Comparison of ENCODE assay signal across 18 cellular contexts in the genomic region with DNA sequence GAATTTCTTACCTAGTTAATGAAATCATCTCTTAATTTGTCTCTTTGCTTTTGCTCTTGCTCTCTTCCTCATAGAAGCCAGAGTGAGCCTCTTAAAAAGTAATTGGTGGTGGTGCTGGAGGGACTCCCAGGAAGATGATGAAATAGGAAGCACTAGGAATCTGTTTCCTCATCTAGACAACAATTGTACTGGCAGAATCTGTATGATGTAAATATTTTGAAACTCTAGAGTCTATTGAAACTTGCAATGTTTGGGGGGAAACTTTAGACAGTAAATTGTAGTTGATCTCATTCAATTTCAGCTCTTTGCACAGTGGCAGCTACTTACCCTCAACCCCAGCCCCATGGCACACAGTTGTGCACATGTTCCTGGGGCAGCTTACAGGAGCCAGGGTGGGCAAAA. TPM values are rescaled to one million over a fixed set of nuclear protein-coding genes. Genes with fewer than 3 reads are reported as not detected.
A peak's percentile ranks its signal among the peaks of the same experiment; 100 is the strongest.
DNase-seq lines count a peak whose midpoint lies in the region; ATAC-seq and TF ChIP-seq lines count a peak whose summit lies in the region.
"Had no signal": no experiment of that assay in that cellular context is flagged by ENCODE, and none has a peak within 500 bp of the region (broad histone marks: within the 10 kb centered on the region; RNA-seq: fewer than 3 reads in every experiment).

No MANE protein-coding gene starts in this region.

- no peaks in the 10 kb centered on the region for H3K27me3 ChIP-seq in A673 (replicated peaks; ENCODE audit: insufficient read depth, low read depth, low read length, poor library complexity)

- TF ChIP-seq CTCF in A673 (conservative IDR thresholded peaks at IDR 0.05; ENCODE audit: low read depth, low read length) (no peak), HEK293 (tag by site-specific recombination; IDR thresholded peaks at IDR 0.05) (no peak)

- no TSS peak for BruUV-seq in A673 (replicated peaks; lab: Mats Ljungman, UMichigan)

- DNase-seq in A673 (ENCODE audit: low spot score): peak; percentile 47
- DNase-seq in SIG-M5 (lab: John Stamatoyannopoulos, UW): peak; percentile 79
- peak; percentile 52 for DNase-seq in fibroblast of peridontal ligament (ENCODE audit: extremely low read depth)
- no peak for DNase-seq in NCI-H526 treated with DMSO at 0.1 percent for 48 hours (lab: John Stamatoyannopoulos, UW)
- DNase-seq in effector memory CD8-positive, alpha-beta T cell: no peak
- DNase-seq in activated gamma-delta T cell (lab: John Stamatoyannopoulos, UW): no peak
- DNase-seq: COR-L47, foreskin melanocyte, GDM1, mammary epithelial cell, NCI-H1048, NCI-H2171 treated with DMSO at 0.1 percent for 48 hours, retina, SK-N-SH had no signal

- no peak for ATAC-seq in GM21367 (IDR thresholded peaks at IDR 0.05; ENCODE audit: unreplicated experiment)
- no peak for ATAC-seq in effector memory CD8-positive, alpha-beta T cell (replicated peaks)
- ATAC-seq: A549 had no signal

- no peaks in the 10 kb centered on the region for H3K4me1 Mint-ChIP-seq in effector memory CD8-positive, alpha-beta T cell (ENCODE audit: low read depth in 2 of 2)
- H3K4me1 Mint-ChIP-seq: neural crest cell had no signal

- POLR2A ChIA-PET in A673 (lab: Charles Lee; ENCODE audit: low non-redundant PET) (interaction anchor here (0.6 kb wide), 1 partner anchor 142 kb away, joined by 4 read pairs; no protein-coding TSS in a partner anchor), HEK293 (lab: Yijun Ruan, JAX) (no interaction called here)

- intact Hi-C loops in A673 (cut with micrococcal nuclease; ENCODE audit: unreplicated experiment): no loop called here

- H3K9me3 ChIP-seq in A673 (ENCODE audit: low read depth, low read length, poor library complexity, severe bottlenecking) (no peaks in the 10 kb centered on the region), HEK293 (ENCODE audit: control insufficient read depth, insufficient read depth, low read depth, low read length) (no peaks in the 10 kb centered on the region)
- H3K9me3 ChIP-seq: A549, SK-N-SH had no signal

- H3K27me3 Mint-ChIP-seq in effector memory CD8-positive, alpha-beta T cell: peaks cover 52 to 63% of the 10 kb centered on the region in 2 donors

- H3K36me3 ChIP-seq in A673 (ENCODE audit: insufficient read depth, low read length, poor library complexity, severe bottlenecking): no peaks in the 10 kb centered on the region
- H3K36me3 ChIP-seq in HEK293 (ENCODE audit: control insufficient read depth in 2 of 2, insufficient read depth in 1 of 2, low read length in 2 of 2): no peaks in the 10 kb centered on the region

- H3K4me1 ChIP-seq in A673 (ENCODE audit: insufficient read depth, low read length, poor library complexity, severe bottlenecking): peaks cover 4% of the 10 kb centered on the region
- H3K4me1 ChIP-seq in HEK293 (ENCODE audit: control insufficient read depth, insufficient read depth, low read length): no peaks in the 10 kb centered on the region
- H3K4me1 ChIP-seq: A549 had no signal

- no peak overlapping the region for H3K4me3 Mint-ChIP-seq in effector memory CD8-positive, alpha-beta T cell
- H3K4me3 Mint-ChIP-seq: neural crest cell had no signal

- no peak overlapping the region for H3K4me3 ChIP-seq in A673 (ENCODE audit: low read depth, low read length, poor library complexity, severe bottlenecking)
- H3K4me3 ChIP-seq in HEK293 (ENCODE audit: low read depth, low read length): no peak overlapping the region
- H3K4me3 ChIP-seq: A549 had no signal

- H3K36me3 Mint-ChIP-seq in effector memory CD8-positive, alpha-beta T cell (ENCODE audit: insufficient read depth): no peaks in the 10 kb centered on the region

- H3K27ac ChIP-seq in A673 (ENCODE audit: low read depth, low read length, poor library complexity, severe bottlenecking) (peak overlapping the region; percentile 26), HEK293 (ENCODE audit: extremely low read depth, low read depth, low read length) (no peak overlapping the region)
- H3K27ac ChIP-seq: A549 had no signal

- no peak overlapping the region for H3K27ac Mint-ChIP-seq in effector memory CD8-positive, alpha-beta T cell

- CTCF ChIA-PET in A673 (lab: Charles Lee) (no interaction called here), HEK293 (lab: Yijun Ruan, JAX) (no interaction called here)

- H3K9me3 Mint-ChIP-seq in effector memory CD8-positive, alpha-beta T cell: no peaks in the 10 kb centered on the region

TF ChIP-seq in HEK293, 187 proteins besides CTCF, POLR2A, EP300 and RAD21 (continues in another document):
- TF ChIP-seq, protein P1, sequence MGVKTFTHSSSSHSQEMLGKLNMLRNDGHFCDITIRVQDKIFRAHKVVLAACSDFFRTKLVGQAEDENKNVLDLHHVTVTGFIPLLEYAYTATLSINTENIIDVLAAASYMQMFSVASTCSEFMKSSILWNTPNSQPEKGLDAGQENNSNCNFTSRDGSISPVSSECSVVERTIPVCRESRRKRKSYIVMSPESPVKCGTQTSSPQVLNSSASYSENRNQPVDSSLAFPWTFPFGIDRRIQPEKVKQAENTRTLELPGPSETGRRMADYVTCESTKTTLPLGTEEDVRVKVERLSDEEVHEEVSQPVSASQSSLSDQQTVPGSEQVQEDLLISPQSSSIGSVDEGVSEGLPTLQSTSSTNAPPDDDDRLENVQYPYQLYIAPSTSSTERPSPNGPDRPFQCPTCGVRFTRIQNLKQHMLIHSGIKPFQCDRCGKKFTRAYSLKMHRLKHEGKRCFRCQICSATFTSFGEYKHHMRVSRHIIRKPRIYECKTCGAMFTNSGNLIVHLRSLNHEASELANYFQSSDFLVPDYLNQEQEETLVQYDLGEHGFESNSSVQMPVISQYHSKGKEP (tag by site-specific recombination; IDR thresholded peaks at IDR 0.05): no peak
- TF ChIP-seq ZFP3 (tag by site-specific recombination; IDR thresholded peaks at IDR 0.05; ENCODE audit: low read depth) (no peak), OSR2 (tag by site-specific recombination; IDR thresholded peaks at IDR 0.05) (peak; percentile 40; the same call in 1 of the 2 replicates), GLIS2 (tag by site-specific recombination; IDR thresholded peaks at IDR 0.05) (no peak), MYNN (tag by site-specific recombination; IDR thresholded peaks at IDR 0.05; ENCODE audit: borderline replicate concordance) (no peak), FEZF1 (tag by site-specific recombination; IDR thresholded peaks at IDR 0.05) (no peak), TRIM28 (IDR thresholded peaks at IDR 0.05; ENCODE audit: borderline replicate concordance, low read length) (no peak), SP3 (tag by site-specific recombination; IDR thresholded peaks at IDR 0.05) (no peak), GLI4 (tag by site-specific recombination; IDR thresholded peaks at IDR 0.05) (no peak), ZNF350 (tag by site-specific recombination; IDR thresholded peaks at IDR 0.05) (no peak), ZNF660 (tag by site-specific recombination; IDR thresholded peaks at IDR 0.05) (peak; percentile 61; the same call in 1 of the 2 replicates), ZNF174 (tag by site-specific recombination; IDR thresholded peaks at IDR 0.05) (no peak), HOXC10 (CRISPR knock-in tag; IDR thresholded peaks at IDR 0.05) (no peak), ZNF670 (tag by site-specific recombination; IDR thresholded peaks at IDR 0.05; ENCODE audit: low read depth) (no peak), ZNF133 (tag by site-specific recombination; IDR thresholded peaks at IDR 0.05) (no peak)
- TF ChIP-seq, protein P2, sequence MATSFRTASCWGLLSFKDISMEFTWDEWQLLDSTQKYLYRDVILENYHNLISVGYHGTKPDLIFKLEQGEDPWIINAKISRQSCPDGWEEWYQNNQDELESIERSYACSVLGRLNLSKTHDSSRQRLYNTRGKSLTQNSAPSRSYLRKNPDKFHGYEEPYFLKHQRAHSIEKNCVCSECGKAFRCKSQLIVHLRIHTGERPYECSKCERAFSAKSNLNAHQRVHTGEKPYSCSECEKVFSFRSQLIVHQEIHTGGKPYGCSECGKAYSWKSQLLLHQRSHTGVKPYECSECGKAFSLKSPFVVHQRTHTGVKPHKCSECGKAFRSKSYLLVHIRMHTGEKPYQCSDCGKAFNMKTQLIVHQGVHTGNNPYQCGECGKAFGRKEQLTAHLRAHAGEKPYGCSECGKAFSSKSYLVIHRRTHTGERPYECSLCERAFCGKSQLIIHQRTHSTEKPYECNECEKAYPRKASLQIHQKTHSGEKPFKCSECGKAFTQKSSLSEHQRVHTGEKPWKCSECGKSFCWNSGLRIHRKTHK (tag by site-specific recombination; IDR thresholded peaks at IDR 0.05): no peak
- TF ChIP-seq, protein P3, sequence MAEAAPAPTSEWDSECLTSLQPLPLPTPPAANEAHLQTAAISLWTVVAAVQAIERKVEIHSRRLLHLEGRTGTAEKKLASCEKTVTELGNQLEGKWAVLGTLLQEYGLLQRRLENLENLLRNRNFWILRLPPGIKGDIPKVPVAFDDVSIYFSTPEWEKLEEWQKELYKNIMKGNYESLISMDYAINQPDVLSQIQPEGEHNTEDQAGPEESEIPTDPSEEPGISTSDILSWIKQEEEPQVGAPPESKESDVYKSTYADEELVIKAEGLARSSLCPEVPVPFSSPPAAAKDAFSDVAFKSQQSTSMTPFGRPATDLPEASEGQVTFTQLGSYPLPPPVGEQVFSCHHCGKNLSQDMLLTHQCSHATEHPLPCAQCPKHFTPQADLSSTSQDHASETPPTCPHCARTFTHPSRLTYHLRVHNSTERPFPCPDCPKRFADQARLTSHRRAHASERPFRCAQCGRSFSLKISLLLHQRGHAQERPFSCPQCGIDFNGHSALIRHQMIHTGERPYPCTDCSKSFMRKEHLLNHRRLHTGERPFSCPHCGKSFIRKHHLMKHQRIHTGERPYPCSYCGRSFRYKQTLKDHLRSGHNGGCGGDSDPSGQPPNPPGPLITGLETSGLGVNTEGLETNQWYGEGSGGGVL (tag by site-specific recombination; IDR thresholded peaks at IDR 0.05): peak; percentile 54
- TF ChIP-seq, protein P4, sequence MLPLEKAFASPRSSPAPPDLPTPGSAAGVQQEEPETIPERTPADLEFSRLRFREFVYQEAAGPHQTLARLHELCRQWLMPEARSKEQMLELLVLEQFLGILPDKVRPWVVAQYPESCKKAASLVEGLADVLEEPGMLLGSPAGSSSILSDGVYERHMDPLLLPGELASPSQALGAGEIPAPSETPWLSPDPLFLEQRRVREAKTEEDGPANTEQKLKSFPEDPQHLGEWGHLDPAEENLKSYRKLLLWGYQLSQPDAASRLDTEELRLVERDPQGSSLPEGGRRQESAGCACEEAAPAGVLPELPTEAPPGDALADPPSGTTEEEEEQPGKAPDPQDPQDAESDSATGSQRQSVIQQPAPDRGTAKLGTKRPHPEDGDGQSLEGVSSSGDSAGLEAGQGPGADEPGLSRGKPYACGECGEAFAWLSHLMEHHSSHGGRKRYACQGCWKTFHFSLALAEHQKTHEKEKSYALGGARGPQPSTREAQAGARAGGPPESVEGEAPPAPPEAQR (tag by site-specific recombination; IDR thresholded peaks at IDR 0.05): no peak

RNA-seq across cellular contexts. Expression of a gene that starts 10.6 kb away (rescaled TPM):
- total RNA-seq in A673 (2021): not detected in 2 replicates
- total RNA-seq: mammary epithelial cell, neural crest cell had no signal

Comparison
In these comparisons a context has a peak if more than half of its experiments do, and no peak if none do; other contexts are left out.
1. DNase-seq: peak in A673 (single experiment), SIG-M5 (single experiment) and fibroblast of peridontal ligament (single experiment); none in NCI-H526 treated with DMSO at 0.1 percent for 48 hours (single experiment), effector memory CD8-positive, alpha-beta T cell (0 of 3) and activated gamma-delta T cell (single experiment).